ENCODE assay signal across 17 cellular contexts in the genomic region with DNA sequence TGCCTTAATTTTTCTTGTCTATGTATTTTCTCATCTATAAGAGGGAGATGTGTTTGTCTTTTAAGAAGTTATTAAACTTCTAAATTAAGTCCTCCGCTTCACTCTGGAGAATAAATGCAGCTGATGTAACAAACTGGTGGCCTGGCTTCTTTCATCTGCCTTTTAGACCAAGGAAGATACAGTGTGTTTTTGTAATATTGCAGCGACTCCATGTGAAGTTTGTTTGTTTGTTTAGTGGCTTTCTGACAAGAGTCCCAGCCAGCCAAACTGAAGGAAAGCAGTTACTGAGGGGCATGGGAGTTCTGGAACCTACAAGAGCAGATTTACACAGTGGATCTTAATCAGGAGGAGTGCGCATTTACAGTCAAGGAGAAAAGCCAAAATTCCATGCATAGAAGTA. TPM values are rescaled to one million over a fixed set of nuclear protein-coding genes. Genes with fewer than 3 reads are reported as not detected.
DNase-seq lines count a peak whose midpoint lies in the region; ATAC-seq, FAIRE-seq and TF ChIP-seq lines count a peak whose summit lies in the region.
"Had no signal": no experiment of that assay in that cellular context is flagged by ENCODE, and none has a peak within 500 bp of the region (broad histone marks: within the 10 kb centered on the region; RNA-seq: fewer than 3 reads in every experiment).

No MANE protein-coding gene starts in this region.

- H3K4me2 ChIP-seq in HepG2 (ENCODE audit: low read depth, low read length): no peak overlapping the region

- ATAC-seq in HepG2 (no peak), thoracic aorta (ENCODE audit: insufficient number of reproducible peaks, low FRiP score, low read depth) (no peak), GM21576 (IDR thresholded peaks at IDR 0.05; ENCODE audit: unreplicated experiment) (no peak)
- ATAC-seq: T-cell had no signal

- H2AFZ ChIP-seq in HepG2 (ENCODE audit: low read length): no peak overlapping the region

- no peaks in the 10 kb centered on the region for H3K9me3 ChIP-seq in liver (ENCODE audit: control insufficient read depth in 4 of 4, low read length in 3 of 4)
- H3K9me3 ChIP-seq in HepG2 (ENCODE audit: low read length): no peaks in the 10 kb centered on the region
- H3K9me3 ChIP-seq in thoracic aorta: no peaks in the 10 kb centered on the region
- H3K9me3 ChIP-seq in esophagus squamous epithelium: no peaks in the 10 kb centered on the region
- H3K9me3 ChIP-seq: stomach had no signal

- CTCF ChIA-PET in HepG2 (lab: Yijun Ruan, JAX; ENCODE audit: low intra/inter-chr PET ratio, low total read pairs): no interaction called here

- TF ChIP-seq EP300 in HepG2 (IDR thresholded peaks at IDR 0.05; ENCODE audit: low read depth in 2 of 2, low read length in 2 of 2): no peak
- TF ChIP-seq EP300 in HepG2 (CRISPR knock-in tag; IDR thresholded peaks at IDR 0.05; ENCODE audit: borderline replicate concordance): no peak

- in situ Hi-C loops in HepG2 (cut with HindIII; ENCODE audit: extremely low pct_ligation_motif_present, low pct_unique_long_range_greater_than_20kb): no loop called here

- H3K79me2 ChIP-seq in HepG2 (ENCODE audit: insufficient read depth, low read length): no peaks in the 10 kb centered on the region

- TF ChIP-seq CTCF in liver (IDR thresholded peaks at IDR 0.05; ENCODE audit: low read depth, low read length, missing input control) (no peak), HepG2 (CRISPR knock-in tag; IDR thresholded peaks at IDR 0.05) (no peak), thoracic aorta (IDR thresholded peaks at IDR 0.05) (no peak), esophagus squamous epithelium (IDR thresholded peaks at IDR 0.05) (no peak)

- FAIRE-seq in HepG2 (lab: Jason Lieb, UNC): no peak
- FAIRE-seq: G401.6 had no signal

- peak; percentile 17 to 30 for TF ChIP-seq RAD21 in liver (IDR thresholded peaks at IDR 0.05)
- no peak for TF ChIP-seq RAD21 in HepG2 (CRISPR knock-in tag; IDR thresholded peaks at IDR 0.05)

- WGBS in liver: 50% methylated on average over 3 of the region's 3 CpGs
- WGBS in HepG2 (ENCODE audit: low lambda C conversion rate): 62% methylated on average over 3 of the region's 3 CpGs
- 65 to 71% methylated on average over 3 of the region's 3 CpGs for WGBS in esophagus squamous epithelium, 2 donors

- POLR2A ChIA-PET in HepG2 (lab: Yijun Ruan, JAX): no interaction called here

- H3K4me3 ChIP-seq in liver (ENCODE audit: low read depth in 1 of 3, low read length in 3 of 3) (no peak overlapping the region), HepG2 (replicated peaks in 1 of 3; ENCODE audit: insufficient read depth in 1 of 3, low read depth in 2 of 3, low read length in 3 of 3) (no peak overlapping the region), thoracic aorta (peak overlapping the region; percentile 37), esophagus squamous epithelium (no peak overlapping the region)
- H3K4me3 ChIP-seq: stomach had no signal

- DNase-seq in HepG2 (ENCODE audit: low spot score): no peak
- DNase-seq in brain pericyte (ENCODE audit: low read depth, low spot score): peak; percentile 44
- DNase-seq in medulla oblongata (ENCODE audit: extremely low spot score): peak; percentile 59
- DNase-seq in thoracic aorta (ENCODE audit: low spot score): no peak
- DNase-seq in GM19240 (ENCODE audit: insufficient read length, low spot score): no peak
- no peak for DNase-seq in esophagus squamous epithelium (lab: John Stamatoyannopoulos, UW)
- DNase-seq: effector CD8-positive, alpha-beta T cell; mesendoderm; NCI-H1105 treated with DMSO at 0.1 percent for 48 hours; NCI-H82; stimulated activated CD4-positive, alpha-beta T cell treated with anti-CD3 and anti-CD28 coated beads, Interleukin-12 subunit alpha, Interleukin-12 subunit beta, amount 100 ng/mL, for 4 hours; stomach; T-cell; WERI-Rb-1 had no signal

- H3K4me1 ChIP-seq in liver (ENCODE audit: control insufficient read depth in 4 of 4, insufficient read depth in 4 of 4, low read length in 3 of 4): peaks cover 3 to 28% (median 7%) of the 10 kb centered on the region in 4 donors
- peaks cover 25% of the 10 kb centered on the region for H3K4me1 ChIP-seq in HepG2 (ENCODE audit: insufficient read depth, low read length)
- peaks cover 25 to 61% of the 10 kb centered on the region in 2 donors for H3K4me1 ChIP-seq in thoracic aorta (ENCODE audit: control insufficient read depth in 1 of 2, low read depth in 2 of 2)
- H3K4me1 ChIP-seq in esophagus squamous epithelium: peaks cover 0 to 11% (median 0%) of the 10 kb centered on the region in 3 donors

- no TSS peak for BruUV-seq in HepG2 (replicated peaks; lab: Mats Ljungman, UMichigan)

- H3K9ac ChIP-seq in liver (ENCODE audit: low read depth in 1 of 2, low read length in 2 of 2) (no peak overlapping the region), HepG2 (ENCODE audit: insufficient read depth, low read depth, low read length) (no peak overlapping the region)

- H3K27me3 ChIP-seq in liver (ENCODE audit: control insufficient read depth in 4 of 4, insufficient read depth in 4 of 4, low read length in 3 of 4): no peaks in the 10 kb centered on the region
- H3K27me3 ChIP-seq in HepG2 (ENCODE audit: control insufficient read depth in 1 of 2, insufficient read depth in 2 of 2, low read length in 2 of 2): no peaks in the 10 kb centered on the region
- no peaks in the 10 kb centered on the region for H3K27me3 ChIP-seq in thoracic aorta (replicated peaks; ENCODE audit: insufficient read depth)
- H3K27me3 ChIP-seq in esophagus squamous epithelium: no peaks in the 10 kb centered on the region
- H3K27me3 ChIP-seq: stomach had no signal

- H3K27ac ChIP-seq in liver (ENCODE audit: low read depth in 1 of 2, low read length in 2 of 2) (peak overlapping the region in 1 of 2 donors; percentile 23), HepG2 (ENCODE audit: extremely low read length, insufficient read depth, low read length) (no peak overlapping the region), thoracic aorta (no peak overlapping the region), esophagus squamous epithelium (no peak overlapping the region)
- H3K27ac ChIP-seq: WERI-Rb-1 had no signal

- intact Hi-C loops in HepG2 (cut with micrococcal nuclease; ENCODE audit: unreplicated experiment) (no loop called here), esophagus squamous epithelium (cut with DNase I) (no loop called here)

- TF ChIP-seq POLR2A in HepG2 (IDR thresholded peaks at IDR 0.05; ENCODE audit: insufficient read depth in 1 of 2, low read depth in 2 of 2, low read length in 2 of 2) (no peak), esophagus squamous epithelium (IDR thresholded peaks at IDR 0.05) (no peak)

- H3K36me3 ChIP-seq in liver (ENCODE audit: control insufficient read depth in 4 of 4, insufficient read depth in 3 of 4, low read depth in 1 of 4, low read length in 3 of 4) (no peaks in the 10 kb centered on the region), HepG2 (replicated peaks in 1 of 2; ENCODE audit: control insufficient read depth in 1 of 2, insufficient read depth in 2 of 2, low read length in 2 of 2) (no peaks in the 10 kb centered on the region), thoracic aorta (no peaks in the 10 kb centered on the region), esophagus squamous epithelium (no peaks in the 10 kb centered on the region)
- H3K36me3 ChIP-seq: stomach, WERI-Rb-1 had no signal

- H4K20me1 ChIP-seq in HepG2 (ENCODE audit: insufficient read depth, low read length): no peaks in the 10 kb centered on the region

TF ChIP-seq in liver, 16 proteins besides CTCF, POLR2A, EP300 and RAD21 (continues in another document):
- TF ChIP-seq FOXA2 (IDR thresholded peaks at IDR 0.05) (no peak), MAX (IDR thresholded peaks at IDR 0.05) (no peak), HNF4G (IDR thresholded peaks at IDR 0.05) (no peak), JUND (IDR thresholded peaks at IDR 0.05) (no peak), NR2F2 (IDR thresholded peaks at IDR 0.05) (no peak)

TF ChIP-seq in HepG2, 621 proteins besides CTCF, POLR2A, EP300 and RAD21 (continues in another document):
- no peak for TF ChIP-seq ZKSCAN5 (CRISPR knock-in tag; IDR thresholded peaks at IDR 0.05)

RNA-seq across cellular contexts. Expression of gene KLF12, which starts 56.4 kb away (rescaled TPM):
- total RNA-seq in liver (10 to 100 TPM in 1 of 2 donors, 1 to 10 TPM in 1; 8.7 to 15.9 TPM), HepG2 (2016; rRNA removed; fragmentation: Illumina TruSeq; extraction: Trizol) (0.66 and 1.2 TPM in 2 replicates), thoracic aorta (10 to 100 TPM; 19.9 to 23.8 TPM), esophagus squamous epithelium (1 to 10 TPM in 3 of 4 donors, under 1 TPM in 1; 0.64 to 4.0 (median 1.4) TPM)
- polyA plus RNA-seq in liver (10 to 100 TPM in 1 of 2 donors, 1 to 10 TPM in 1; 2.4 to 14.0 TPM), HepG2 (2011; rRNA removed) (1.0 and 1.5 TPM in 2 replicates)
- total RNA-seq in HepG2 (2016; cell fraction: cytosol; rRNA removed; fragmentation: Illumina TruSeq; extraction: Trizol; ENCODE audit: low read depth): 0.35 and 0.40 TPM in 2 replicates
- total RNA-seq in HepG2 (2016; cell fraction: insoluble cytoplasmic fraction; rRNA removed; fragmentation: Illumina TruSeq; extraction: Trizol): 0.63 and 0.85 TPM in 2 replicates
- total RNA-seq in HepG2 (2016; cell fraction: membrane; rRNA removed; fragmentation: Illumina TruSeq; extraction: Trizol): 0.19 and 0.24 TPM in 2 replicates
- 1.3 and 1.4 TPM in 2 replicates for total RNA-seq in HepG2 (2016; cell fraction: nucleus; rRNA removed; fragmentation: Illumina TruSeq; extraction: Trizol)
- polyA plus RNA-seq in HepG2 (2011; cell fraction: cytosol; rRNA removed): 0.38 and 0.64 TPM in 2 replicates
- polyA plus RNA-seq in HepG2 (2011; cell fraction: nucleus; rRNA removed): 1.6 and 1.8 TPM in 2 replicates
- 1.9 and 4.0 TPM in 2 replicates for polyA plus RNA-seq in HepG2 (2012)
- polyA plus RNA-seq in HepG2 (2016; cell fraction: cytosol; fragmentation: Illumina TruSeq; extraction: Trizol; ENCODE audit: low read depth): 0.11 and 0.14 TPM in 2 replicates
- polyA plus RNA-seq in HepG2 (2016; cell fraction: insoluble cytoplasmic fraction; fragmentation: Illumina TruSeq; extraction: Trizol; ENCODE audit: low read depth): 0.47 and 0.63 TPM in 2 replicates
- polyA plus RNA-seq in HepG2 (2016; cell fraction: membrane; fragmentation: Illumina TruSeq; extraction: Trizol; ENCODE audit: low read depth): 0.07 and 0.13 TPM in 2 replicates
- polyA plus RNA-seq in HepG2 (2016; cell fraction: nucleus; fragmentation: Illumina TruSeq; extraction: Trizol; ENCODE audit: insufficient read depth, low read depth): 0.59 and 0.63 TPM in 2 replicates
- polyA minus RNA-seq in HepG2 (2011; rRNA and poly(A)+ RNA removed; ENCODE audit: low replicate concordance): 13.2 and 77.0 TPM in 2 replicates
- 1.7 and 1.8 TPM in 2 replicates for polyA minus RNA-seq in HepG2 (2011; cell fraction: cytosol; rRNA and poly(A)+ RNA removed)
- polyA minus RNA-seq in HepG2 (2011; cell fraction: nucleus; rRNA and poly(A)+ RNA removed): 7.0 and 8.9 TPM in 2 replicates

Comparison
In these comparisons a context has a peak if more than half of its experiments do, and no peak if none do; other contexts are left out.
1. DNase-seq: peak in brain pericyte (single experiment) and medulla oblongata (single experiment); none in HepG2 (single experiment), thoracic aorta (single experiment), GM19240 (single experiment) and esophagus squamous epithelium (single experiment).